9 cellular contexts compared by ENCODE assay signal in genomic region chr17:57523926-57524634, GRCh38.
DNase-seq lines count a peak whose midpoint lies in the region; ATAC-seq and TF ChIP-seq lines count a peak whose summit lies in the region.
"Had no signal": no experiment of that assay in that cellular context is flagged by ENCODE, and none has a peak within 500 bp of the region (broad histone marks: within the 10 kb centered on the region; RNA-seq: fewer than 3 reads in every experiment).

No MANE protein-coding gene starts in this region.

- DNase-seq in ACHN: peak; percentile 83
- peak; percentile 76 for DNase-seq in HFFc6
- no peak for DNase-seq in T-helper 17 cell
- peak; percentile 66 for DNase-seq in islet precursor cell
- no peak for DNase-seq in CD4-positive, alpha-beta memory T cell

- no peaks in the 10 kb centered on the region for H3K4me1 ChIP-seq in CD4-positive, alpha-beta memory T cell (ENCODE audit: insufficient read depth, low read length)

- ATAC-seq in T-helper 17 cell (no peak), GM19023 (IDR thresholded peaks at IDR 0.05; ENCODE audit: unreplicated experiment) (no peak), HG02938 (IDR thresholded peaks at IDR 0.05; ENCODE audit: unreplicated experiment) (no peak), GM21717 (IDR thresholded peaks at IDR 0.05; ENCODE audit: unreplicated experiment) (no peak)

- POLR2A ChIA-PET in CD4-positive, alpha-beta memory T cell (lab: Charles Lee; ENCODE audit: partially characterized antibody): no interaction called here

- H3K9me3 ChIP-seq in T-helper 17 cell (ENCODE audit: control insufficient read depth, low read length, poor library complexity, severe bottlenecking): no peaks in the 10 kb centered on the region
- H3K9me3 ChIP-seq in CD4-positive, alpha-beta memory T cell (ENCODE audit: control insufficient read depth in 1 of 2, low read length in 2 of 2): no peaks in the 10 kb centered on the region

- 0 out of 2 replicates have a peak, but pooled peaks cover 3% of the 10 kb centered on the region for H3K9me3 Mint-ChIP-seq in HFFc6
- H3K9me3 Mint-ChIP-seq in CD4-positive, alpha-beta memory T cell: no peaks in the 10 kb centered on the region

- no peaks in the 10 kb centered on the region for H3K36me3 ChIP-seq in CD4-positive, alpha-beta memory T cell (ENCODE audit: insufficient read depth, low read length)

- no peak overlapping the region for H3K27ac ChIP-seq in CD4-positive, alpha-beta memory T cell (ENCODE audit: low read depth, low read length)
- H3K27ac ChIP-seq: PC-9 had no signal

- H3K27me3 ChIP-seq in CD4-positive, alpha-beta memory T cell (ENCODE audit: insufficient read depth, low read length): no peaks in the 10 kb centered on the region

- in situ Hi-C loops in ACHN (cut with HindIII; ENCODE audit: low pct_ligation_motif_present, low pct_unique_long_range_greater_than_20kb, low sequenced_read_pairs): no loop called here

- H3K4me3 Mint-ChIP-seq in HFFc6 (peak overlapping the region; percentile 35), T-helper 17 cell (no peak overlapping the region)
- H3K4me3 Mint-ChIP-seq in CD4-positive, alpha-beta memory T cell: no peak overlapping the region

- intact Hi-C loops in CD4-positive, alpha-beta memory T cell (cut with micrococcal nuclease): no loop called here

- H3K27ac Mint-ChIP-seq in HFFc6: peak overlapping the region; percentile 92
- H3K27ac Mint-ChIP-seq in T-helper 17 cell: peak overlapping the region; percentile 81
- H3K27ac Mint-ChIP-seq in CD4-positive, alpha-beta memory T cell: peak overlapping the region in 2 of 7 donors; percentile 1

- H3K27me3 Mint-ChIP-seq in HFFc6 (ENCODE audit: insufficient read depth) (no peaks in the 10 kb centered on the region; the same call in 1 of the 2 replicates), T-helper 17 cell (no peaks in the 10 kb centered on the region)
- no peaks in the 10 kb centered on the region for H3K27me3 Mint-ChIP-seq in CD4-positive, alpha-beta memory T cell

- H3K4me1 Mint-ChIP-seq in HFFc6 (ENCODE audit: low read depth) (peaks cover 7% of the 10 kb centered on the region), T-helper 17 cell (peaks cover 15% of the 10 kb centered on the region)
- peaks cover 8 to 29% (median 16%) of the 10 kb centered on the region in 4 donors for H3K4me1 Mint-ChIP-seq in CD4-positive, alpha-beta memory T cell

- H3K36me3 Mint-ChIP-seq in HFFc6 (ENCODE audit: low read depth): peaks cover 12% of the 10 kb centered on the region; the same call in 1 of the 2 replicates
- no peaks in the 10 kb centered on the region for H3K36me3 Mint-ChIP-seq in T-helper 17 cell (ENCODE audit: low read depth)
- H3K36me3 Mint-ChIP-seq in CD4-positive, alpha-beta memory T cell: peaks cover 0 to 4% of the 10 kb centered on the region in 2 donors

- H3K4me3 ChIP-seq in CD4-positive, alpha-beta memory T cell (ENCODE audit: low read length in 2 of 2): no peak overlapping the region
- H3K4me3 ChIP-seq: PC-9 had no signal

- TF ChIP-seq CTCF in HFFc6 (IDR thresholded peaks at IDR 0.05): no peak

- CTCF ChIA-PET in CD4-positive, alpha-beta memory T cell (lab: Charles Lee; ENCODE audit: partially characterized antibody): no interaction called here

Comparison
In these comparisons a context has a peak if more than half of its experiments do, and no peak if none do; other contexts are left out.
1. DNase-seq: peak in ACHN (single experiment), HFFc6 (single experiment) and islet precursor cell (single experiment); none in T-helper 17 cell (0 of 3) and CD4-positive, alpha-beta memory T cell (0 of 5).